Comparison of ENCODE assay signal across 24 cellular contexts in genomic region chr17:42404326-42405055, GRCh38. TPM values are rescaled to one million over a fixed set of nuclear protein-coding genes. Genes with fewer than 3 reads are reported as not detected.
DNase-seq lines count a peak whose midpoint lies in the region; ATAC-seq and TF ChIP-seq lines count a peak whose summit lies in the region.
"Had no signal": no experiment of that assay in that cellular context is flagged by ENCODE, and none has a peak within 500 bp of the region (broad histone marks: within the 10 kb centered on the region; RNA-seq: fewer than 3 reads in every experiment).

No MANE protein-coding gene starts in this region.

- peaks cover 35% of the 10 kb centered on the region for H3K36me3 ChIP-seq in right atrium auricular region
- H3K36me3 ChIP-seq in breast epithelium = no peaks in the 10 kb centered on the region
- peaks cover 0 to 3% of the 10 kb centered on the region in 2 donors for H3K36me3 ChIP-seq in neuronal stem cell (replicated peaks in 1 of 2; ENCODE audit: control insufficient read depth in 2 of 2, insufficient read depth in 2 of 2, low read length in 2 of 2)
- peaks cover 0 to 21% of the 10 kb centered on the region in 2 donors for H3K36me3 ChIP-seq in vagina
- H3K36me3 ChIP-seq: BLaER1 treated with 17β-estradiol and CSF1 and Interleukin-3, amounts not matched to agents 10 nM and 100 nM had no signal

- in situ Hi-C loops in KBM-7 (cut with MboI; ENCODE audit: low pct_unique_long_range_greater_than_20kb, low sequenced_read_pairs) = loop anchor here (10.0 kb wide), 1 partner anchor 90 kb away; no protein-coding TSS in a partner anchor

- H3K4me1 ChIP-seq in right atrium auricular region (peaks cover 0 to 65% of the 10 kb centered on the region in 2 donors), breast epithelium (peaks cover 5 to 23% of the 10 kb centered on the region in 2 donors), neuronal stem cell (ENCODE audit: control insufficient read depth in 2 of 2, insufficient read depth in 1 of 2, low read depth in 1 of 2, low read length in 2 of 2) (peaks cover 15 to 29% of the 10 kb centered on the region in 2 donors), vagina (peaks cover 60% of the 10 kb centered on the region)

- peak overlapping the region; percentile 92 for H2AK5ac ChIP-seq in neuronal stem cell (ENCODE audit: low read depth, low read length)

- no peak overlapping the region for H4K8ac ChIP-seq in neuronal stem cell (ENCODE audit: low read depth, low read length)

- ATAC-seq in left cardiac atrium (no peak), HG02623 (IDR thresholded peaks at IDR 0.05; ENCODE audit: unreplicated experiment) (no peak)
- ATAC-seq: activated CD4-positive, alpha-beta T cell treated with anti-CD3 and anti-CD28 coated beads for 36 hours; activated T-cell treated with anti-CD3 and anti-CD28 coated beads, Interleukin-2, amount 50 U/mL, for 4 hours; PC-3; right cardiac atrium; T-cell had no signal

- H3K4me3 ChIP-seq in right atrium auricular region (no peak overlapping the region), breast epithelium (no peak overlapping the region), neuronal stem cell (ENCODE audit: low read length in 2 of 2) (no peak overlapping the region), vagina (no peak overlapping the region)
- H3K4me3 ChIP-seq: BLaER1 treated with 17β-estradiol and CSF1 and Interleukin-3, amounts not matched to agents 10 nM and 100 nM; stomach had no signal

- H2BK120ac ChIP-seq in neuronal stem cell (ENCODE audit: low read depth, low read length) = peak overlapping the region; percentile 94

- no peaks in the 10 kb centered on the region for H3K27me3 ChIP-seq in right atrium auricular region
- H3K27me3 ChIP-seq in breast epithelium = no peaks in the 10 kb centered on the region
- H3K27me3 ChIP-seq in neuronal stem cell (ENCODE audit: control insufficient read depth in 3 of 3, insufficient read depth in 3 of 3, low read depth in 1 of 3, low read length in 3 of 3) = no peaks in the 10 kb centered on the region
- H3K27me3 ChIP-seq in vagina = no peaks in the 10 kb centered on the region
- H3K27me3 ChIP-seq: BLaER1 treated with 17β-estradiol and CSF1 and Interleukin-3, amounts not matched to agents 10 nM and 100 nM; stomach had no signal

- H3K9me3 ChIP-seq in right atrium auricular region = no peaks in the 10 kb centered on the region
- H3K9me3 ChIP-seq in breast epithelium = no peaks in the 10 kb centered on the region
- no peaks in the 10 kb centered on the region for H3K9me3 ChIP-seq in neuronal stem cell (replicated peaks in 1 of 2; ENCODE audit: control insufficient read depth in 2 of 2, insufficient read depth in 1 of 2, low read depth in 1 of 2, low read length in 2 of 2)
- H3K9me3 ChIP-seq in vagina = no peaks in the 10 kb centered on the region
- H3K9me3 ChIP-seq: BLaER1 treated with 17β-estradiol and CSF1 and Interleukin-3, amounts not matched to agents 10 nM and 100 nM; Caco-2; stomach had no signal

- H3K23ac ChIP-seq in neuronal stem cell (ENCODE audit: low read depth, low read length, poor library complexity) = no peak overlapping the region

- WGBS in neuronal stem cell (ENCODE audit: extremely low coverage in 2 of 2, insufficient read length in 2 of 2, insufficient replicate concordance in 1 of 2), 2 donors = no CpG with 5 or more reads among the region's 63 CpGs

- DNase-seq in right atrium auricular region (ENCODE audit: low spot score) (no peak), left cardiac atrium (no peak), breast epithelium (ENCODE audit: low spot score in 2 of 2) (no peak), neuronal stem cell (ENCODE audit: low spot score) (no peak), vagina (ENCODE audit: extremely low spot score in 2 of 2) (no peak), KBM-7 (no peak)
- no peak for DNase-seq in stimulated activated CD4-positive, alpha-beta T cell treated with anti-CD3 and anti-CD28 coated beads, Interleukin-2, amount 100 ng/mL, for 24 hours
- DNase-seq: activated CD4-positive, alpha-beta T cell treated with anti-CD3 and anti-CD28 coated beads for 36 hours; activated T-cell treated with anti-CD3 and anti-CD28 coated beads, Interleukin-2, amount 50 U/mL, for 4 hours; Caco-2; erythroblast; foreskin melanocyte; GOT3; naive B cell; NCI-H1092; NCI-H2029; NCI-H345; NCI-H82; PC-3; stomach; T-cell had no signal

- H4K91ac ChIP-seq in neuronal stem cell (ENCODE audit: low read depth, low read length, poor library complexity) = no peak overlapping the region

- H3K18ac ChIP-seq in neuronal stem cell (ENCODE audit: low read length) = peak overlapping the region; percentile 36

- H2BK12ac ChIP-seq in neuronal stem cell (ENCODE audit: low read length) = no peak overlapping the region

- TF ChIP-seq POLR2A in breast epithelium (IDR thresholded peaks at IDR 0.05) = no peak
- no peak for TF ChIP-seq POLR2A in vagina (IDR thresholded peaks at IDR 0.05)

- no peak overlapping the region for H2AFZ ChIP-seq in neuronal stem cell (ENCODE audit: low read length)

- H2BK15ac ChIP-seq in neuronal stem cell (ENCODE audit: low read length) = peak overlapping the region; percentile 54

- H2BK5ac ChIP-seq in neuronal stem cell (ENCODE audit: low read length) = peak overlapping the region; percentile 79

- no peak overlapping the region for H3K4me2 ChIP-seq in neuronal stem cell (ENCODE audit: insufficient read depth, low read length, poor library complexity, severe bottlenecking)

- H3K4ac ChIP-seq in neuronal stem cell (ENCODE audit: low read length) = no peak overlapping the region

- no peak overlapping the region for H3K14ac ChIP-seq in neuronal stem cell (ENCODE audit: low read length)

- TF ChIP-seq CTCF in right atrium auricular region (IDR thresholded peaks at IDR 0.05) = no peak
- TF ChIP-seq CTCF in breast epithelium (IDR thresholded peaks at IDR 0.05) = no peak
- no peak for TF ChIP-seq CTCF in vagina (IDR thresholded peaks at IDR 0.05)

- intact Hi-C loops in left cardiac atrium (cut with DNase I) = loop anchor here in 1 of 2 donors (5.0 kb wide), 1 partner anchor 113 kb away; no protein-coding TSS in a partner anchor
- intact Hi-C loops in breast epithelium (cut with DNase I; ENCODE audit: low total_unique reads) = loop anchor here (5.0 kb wide), 1 partner anchor 82 kb away; no protein-coding TSS in a partner anchor
- intact Hi-C loops in vagina (cut with DNase I) = loop anchor here (5.0 kb wide), 2 partner anchors 82 to 113 kb away; no protein-coding TSS in a partner anchor

- no peaks in the 10 kb centered on the region for H3K79me1 ChIP-seq in neuronal stem cell (ENCODE audit: low read depth, low read length)

- H3K9ac ChIP-seq in neuronal stem cell (ENCODE audit: low read depth, low read length, poor library complexity) = no peak overlapping the region

- H3K27ac ChIP-seq in right atrium auricular region (peak overlapping the region; percentile 14 to 27), breast epithelium (peak overlapping the region; percentile 69 to 75), neuronal stem cell (replicated peaks; ENCODE audit: low read length) (no peak overlapping the region), vagina (peak overlapping the region; percentile 0)
- H3K27ac ChIP-seq: BLaER1 treated with 17β-estradiol and CSF1 and Interleukin-3, amounts not matched to agents 10 nM and 100 nM had no signal

RNA-seq across cellular contexts. Expression of gene STAT3, which starts 16.2 kb away (rescaled TPM):
- total RNA-seq in right atrium auricular region (100 to 1,000 TPM; 105 to 150 TPM), left cardiac atrium (100 to 1,000 TPM; 106 to 241 TPM), breast epithelium (100 to 1,000 TPM; 193 to 322 (median 238) TPM), vagina (210 TPM)
- polyA plus RNA-seq in neuronal stem cell (2013, experiment 1 of 2) = 31.5 TPM
- 30.7 TPM for polyA plus RNA-seq in neuronal stem cell (2013, experiment 2 of 2)
- total RNA-seq: PC-3 had no signal

RNA-seq across cellular contexts. Expression of gene CAVIN1, which starts 18.6 kb away (rescaled TPM):
- total RNA-seq in right atrium auricular region = 100 to 1,000 TPM; 202 to 348 TPM
- 100 to 1,000 TPM; 258 to 297 TPM for total RNA-seq in left cardiac atrium
- total RNA-seq in breast epithelium = 100 to 1,000 TPM; 288 to 554 (median 306) TPM
- polyA plus RNA-seq in neuronal stem cell (2013, experiment 1 of 2) = 12.7 TPM
- 12.6 TPM for polyA plus RNA-seq in neuronal stem cell (2013, experiment 2 of 2)
- total RNA-seq in vagina = 268 TPM
- total RNA-seq: PC-3 had no signal

RNA-seq across cellular contexts. Expression of gene ATP6V0A1, which starts 54.2 kb away (rescaled TPM):
- total RNA-seq in right atrium auricular region (10 to 100 TPM; 38.9 to 67.5 TPM), left cardiac atrium (10 to 100 TPM; 40.3 to 55.4 TPM), breast epithelium (10 to 100 TPM; 53.1 to 74.5 (median 60.0) TPM), vagina (72.4 TPM)
- 25.0 TPM for polyA plus RNA-seq in neuronal stem cell (2013, experiment 1 of 2)
- 27.7 TPM for polyA plus RNA-seq in neuronal stem cell (2013, experiment 2 of 2)
